10 cellular contexts compared by ENCODE assay signal in the genomic region with DNA sequence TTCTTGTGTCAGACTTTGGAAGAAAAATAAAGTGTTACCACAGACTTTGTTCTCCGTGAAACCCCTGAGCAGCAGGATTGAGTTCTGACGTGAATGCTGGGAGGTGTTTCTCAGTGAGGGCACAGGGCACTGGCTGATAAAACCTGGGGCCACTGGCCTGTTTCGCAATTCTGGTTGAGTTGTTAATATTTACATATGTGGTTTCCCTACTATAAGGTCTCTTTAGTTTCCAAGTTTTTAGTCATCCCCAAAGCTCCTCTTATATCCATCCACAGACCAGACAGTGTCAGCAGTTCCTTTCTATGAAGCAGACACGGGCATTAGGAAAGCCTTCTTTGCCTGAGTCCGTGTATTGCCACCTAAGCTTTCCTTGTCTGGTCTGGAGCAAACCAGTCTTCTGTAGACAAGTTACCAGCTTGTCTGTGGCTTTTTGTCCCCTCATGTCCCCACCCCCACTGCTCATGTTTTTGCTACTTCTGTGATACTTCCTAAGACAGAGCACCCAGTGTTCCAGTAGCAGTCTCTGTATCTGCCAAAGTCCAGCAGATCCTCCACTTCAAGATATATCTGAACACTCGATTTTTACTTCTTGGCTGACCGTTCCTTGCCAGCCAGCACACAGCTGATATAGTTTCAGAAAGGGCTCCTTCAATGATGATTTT. TPM values are rescaled to one million over a fixed set of nuclear protein-coding genes. Genes with fewer than 3 reads are reported as not detected.
DNase-seq lines count a peak whose midpoint lies in the region; ATAC-seq, FAIRE-seq and TF ChIP-seq lines count a peak whose summit lies in the region.
"Had no signal": no experiment of that assay in that cellular context is flagged by ENCODE, and none has a peak within 500 bp of the region (broad histone marks: within the 10 kb centered on the region; RNA-seq: fewer than 3 reads in every experiment).

No MANE protein-coding gene starts in this region.

- peak; percentile 46 for DNase-seq in AG09309 (ENCODE audit: low read depth)
- DNase-seq in astrocyte (ENCODE audit: low read depth), result peak; percentile 93
- no peak for DNase-seq in colonic mucosa
- no peak for DNase-seq in NCI-H82 (lab: John Stamatoyannopoulos, UW)
- DNase-seq in stimulated activated naive B cell treated with anti-CD40 and anti-IgM and Interleukin-4, amounts not matched to agents 10 μg/mL and 1 μg/mL and 100 μg/mL, for 72 hours, result no peak
- no peak for DNase-seq in NCI-H510A (lab: John Stamatoyannopoulos, UW)
- DNase-seq: DMS53, NCI-H524 had no signal

- no peaks in the 10 kb centered on the region for H3K79me2 ChIP-seq in astrocyte (ENCODE audit: insufficient read depth, low read length)

- H3K36me3 ChIP-seq in astrocyte (ENCODE audit: insufficient read depth, low read length) (peaks cover 20% of the 10 kb centered on the region), liver (ENCODE audit: control insufficient read depth in 4 of 4, insufficient read depth in 3 of 4, low read depth in 1 of 4, low read length in 3 of 4) (peaks cover 4 to 30% (median 14%) of the 10 kb centered on the region in 4 donors), colonic mucosa (peaks cover 5% of the 10 kb centered on the region)

- no peaks in the 10 kb centered on the region for H4K20me1 ChIP-seq in astrocyte (ENCODE audit: insufficient read depth, low read length)

- H2AFZ ChIP-seq in astrocyte (ENCODE audit: low read depth, low read length), result no peak overlapping the region

- intact Hi-C loops in colonic mucosa (cut with DNase I), result no loop called here

- peaks cover 2% of the 10 kb centered on the region for H3K36me3 Mint-ChIP-seq in astrocyte (ENCODE audit: low read depth, unreplicated experiment)
- peaks cover 13 to 34% of the 10 kb centered on the region in 2 donors for H3K36me3 Mint-ChIP-seq in stimulated activated naive B cell treated with anti-CD40 and anti-IgM and Interleukin-4, amounts not matched to agents 10 μg/mL and 1 μg/mL and 100 μg/mL, for 72 hours

- H3K27me3 Mint-ChIP-seq in astrocyte (ENCODE audit: low read depth, unreplicated experiment), result no peaks in the 10 kb centered on the region
- H3K27me3 Mint-ChIP-seq in stimulated activated naive B cell treated with anti-CD40 and anti-IgM and Interleukin-4, amounts not matched to agents 10 μg/mL and 1 μg/mL and 100 μg/mL, for 72 hours, result no peaks in the 10 kb centered on the region

- H3K9me3 ChIP-seq in astrocyte (ENCODE audit: insufficient read depth, low read depth, low read length) (no peaks in the 10 kb centered on the region), liver (ENCODE audit: control insufficient read depth in 4 of 4, low read length in 3 of 4) (no peaks in the 10 kb centered on the region), colonic mucosa (no peaks in the 10 kb centered on the region)

- WGBS in liver, result 30% methylated on average over 7 of the region's 7 CpGs

- H3K27ac ChIP-seq in astrocyte (ENCODE audit: low read depth, low read length) (peak overlapping the region; percentile 66), liver (ENCODE audit: low read depth in 1 of 2, low read length in 2 of 2) (peak overlapping the region; percentile 87 to 89), colonic mucosa (no peak overlapping the region)

- no peaks in the 10 kb centered on the region for H3K9me3 Mint-ChIP-seq in astrocyte (ENCODE audit: unreplicated experiment)
- no peaks in the 10 kb centered on the region for H3K9me3 Mint-ChIP-seq in stimulated activated naive B cell treated with anti-CD40 and anti-IgM and Interleukin-4, amounts not matched to agents 10 μg/mL and 1 μg/mL and 100 μg/mL, for 72 hours

- peak overlapping the region; percentile 15 for H3K4me3 Mint-ChIP-seq in astrocyte (ENCODE audit: unreplicated experiment)
- no peak overlapping the region for H3K4me3 Mint-ChIP-seq in stimulated activated naive B cell treated with anti-CD40 and anti-IgM and Interleukin-4, amounts not matched to agents 10 μg/mL and 1 μg/mL and 100 μg/mL, for 72 hours

- H3K4me1 Mint-ChIP-seq in astrocyte (ENCODE audit: low read depth, unreplicated experiment), result peaks cover 54% of the 10 kb centered on the region
- no peaks in the 10 kb centered on the region for H3K4me1 Mint-ChIP-seq in stimulated activated naive B cell treated with anti-CD40 and anti-IgM and Interleukin-4, amounts not matched to agents 10 μg/mL and 1 μg/mL and 100 μg/mL, for 72 hours

- TF ChIP-seq RAD21 in liver (IDR thresholded peaks at IDR 0.05), result peak; percentile 50 to 52

- TF ChIP-seq CTCF in AG09309 (IDR thresholded peaks at IDR 0.05; ENCODE audit: control insufficient read depth, insufficient read depth, low read depth, low read length, missing control alignments) (no peak), astrocyte (IDR thresholded peaks at IDR 0.05; ENCODE audit: insufficient read depth, low read depth, low read length) (no peak), liver (IDR thresholded peaks at IDR 0.05; ENCODE audit: low read depth, low read length, missing input control) (no peak), colonic mucosa (IDR thresholded peaks at IDR 0.05) (no peak)

- H3K4me1 ChIP-seq in astrocyte (ENCODE audit: insufficient read depth, low read length), result peaks cover 43% of the 10 kb centered on the region
- peaks cover 3 to 41% (median 25%) of the 10 kb centered on the region in 4 donors for H3K4me1 ChIP-seq in liver (ENCODE audit: control insufficient read depth in 4 of 4, insufficient read depth in 4 of 4, low read length in 3 of 4)
- H3K4me1 ChIP-seq in colonic mucosa, result no peaks in the 10 kb centered on the region

- no peak overlapping the region for H3K4me3 ChIP-seq in AG09309 (ENCODE audit: control insufficient read depth, low read depth, low read length)
- H3K4me3 ChIP-seq in astrocyte (ENCODE audit: insufficient read depth, low read depth, low read length), result no peak overlapping the region
- H3K4me3 ChIP-seq in liver (ENCODE audit: low read depth in 1 of 3, low read length in 3 of 3), result peak overlapping the region in 1 of 3 donors; percentile 26
- H3K4me3 ChIP-seq in colonic mucosa, result no peak overlapping the region

- no peak for FAIRE-seq in astrocyte (lab: Jason Lieb, UNC)

- H3K9ac ChIP-seq in astrocyte (ENCODE audit: low read length) (peak overlapping the region; percentile 39), liver (ENCODE audit: low read depth in 1 of 2, low read length in 2 of 2) (peak overlapping the region in 1 of 2 donors; percentile 80), colonic mucosa (ENCODE audit: low read depth in 2 of 2, low read length in 2 of 2) (no peak overlapping the region)

- ATAC-seq in HG02759 (IDR thresholded peaks at IDR 0.05; ENCODE audit: unreplicated experiment), result peak; percentile 71
- no peak for ATAC-seq in stimulated activated naive B cell treated with anti-CD40 and anti-IgM and Interleukin-4, amounts not matched to agents 10 μg/mL and 1 μg/mL and 100 μg/mL, for 72 hours (replicated peaks)

- H3K4me2 ChIP-seq in astrocyte (ENCODE audit: low read length), result peak overlapping the region; percentile 61

- no peaks in the 10 kb centered on the region for H3K27me3 ChIP-seq in astrocyte (ENCODE audit: insufficient read depth, low read length)
- H3K27me3 ChIP-seq in liver (ENCODE audit: control insufficient read depth in 4 of 4, insufficient read depth in 4 of 4, low read length in 3 of 4), result no peaks in the 10 kb centered on the region
- no peaks in the 10 kb centered on the region for H3K27me3 ChIP-seq in colonic mucosa

- H3K27ac Mint-ChIP-seq in astrocyte (ENCODE audit: unreplicated experiment), result peak overlapping the region; percentile 92
- no peak overlapping the region for H3K27ac Mint-ChIP-seq in stimulated activated naive B cell treated with anti-CD40 and anti-IgM and Interleukin-4, amounts not matched to agents 10 μg/mL and 1 μg/mL and 100 μg/mL, for 72 hours

TF ChIP-seq in liver, 16 proteins besides CTCF, POLR2A, EP300 and RAD21 (continues in another document):
- TF ChIP-seq GABPA (IDR thresholded peaks at IDR 0.05 in 1 of 2, conservative IDR thresholded peaks at IDR 0.05 in 1 of 2) (peak in 1 of 2 donors; percentile 32), FOXA2 (IDR thresholded peaks at IDR 0.05) (peak; percentile 70), FOXA1 (IDR thresholded peaks at IDR 0.05) (peak; percentile 15), SP1 (IDR thresholded peaks at IDR 0.05) (peak; percentile 96), EGR1 (IDR thresholded peaks at IDR 0.05; ENCODE audit: low read depth in 2 of 2) (peak in 1 of 2 donors; percentile 79), JUND (IDR thresholded peaks at IDR 0.05) (peak; percentile 86 to 94), HNF4G (IDR thresholded peaks at IDR 0.05) (peak; percentile 79), TAF1 (conservative IDR thresholded peaks at IDR 0.05) (peak; percentile 78), RXRA (IDR thresholded peaks at IDR 0.05) (peak; percentile 94 to 98), YY1 (IDR thresholded peaks at IDR 0.05) (peak; percentile 61), NR2F2 (IDR thresholded peaks at IDR 0.05) (peak; percentile 67), HNF4A (conservative IDR thresholded peaks at IDR 0.05) (peak; percentile 96 to 97)
- TF ChIP-seq, protein P1, sequence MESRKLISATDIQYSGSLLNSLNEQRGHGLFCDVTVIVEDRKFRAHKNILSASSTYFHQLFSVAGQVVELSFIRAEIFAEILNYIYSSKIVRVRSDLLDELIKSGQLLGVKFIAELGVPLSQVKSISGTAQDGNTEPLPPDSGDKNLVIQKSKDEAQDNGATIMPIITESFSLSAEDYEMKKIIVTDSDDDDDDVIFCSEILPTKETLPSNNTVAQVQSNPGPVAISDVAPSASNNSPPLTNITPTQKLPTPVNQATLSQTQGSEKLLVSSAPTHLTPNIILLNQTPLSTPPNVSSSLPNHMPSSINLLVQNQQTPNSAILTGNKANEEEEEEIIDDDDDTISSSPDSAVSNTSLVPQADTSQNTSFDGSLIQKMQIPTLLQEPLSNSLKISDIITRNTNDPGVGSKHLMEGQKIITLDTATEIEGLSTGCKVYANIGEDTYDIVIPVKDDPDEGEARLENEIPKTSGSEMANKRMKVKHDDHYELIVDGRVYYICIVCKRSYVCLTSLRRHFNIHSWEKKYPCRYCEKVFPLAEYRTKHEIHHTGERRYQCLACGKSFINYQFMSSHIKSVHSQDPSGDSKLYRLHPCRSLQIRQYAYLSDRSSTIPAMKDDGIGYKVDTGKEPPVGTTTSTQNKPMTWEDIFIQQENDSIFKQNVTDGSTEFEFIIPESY (IDR thresholded peaks at IDR 0.05), result peak; percentile 80

RNA-seq across cellular contexts. Expression of a gene that starts 42.0 kb away (rescaled TPM):
- total RNA-seq in astrocyte (17.7 and 19.4 TPM in 2 replicates), liver (10 to 100 TPM; 41.3 to 78.5 TPM), colonic mucosa (10 to 100 TPM; 35.0 to 50.8 TPM)
- 10 to 100 TPM; 46.9 to 72.1 TPM for polyA plus RNA-seq in liver

Comparison
In these comparisons a context has a peak if more than half of its experiments do, and no peak if none do; other contexts are left out.
1. DNase-seq: peak in AG09309 (single experiment) and astrocyte (single experiment); none in colonic mucosa (single experiment), NCI-H82 (single experiment), stimulated activated naive B cell treated with anti-CD40 and anti-IgM and Interleukin-4, amounts not matched to agents 10 μg/mL and 1 μg/mL and 100 μg/mL, for 72 hours (single experiment) and NCI-H510A (single experiment).